Comparison of ENCODE assay signal across 11 cellular contexts in genomic region chr10:11141571-11142091, GRCh38.
DNase-seq lines count a peak whose midpoint lies in the region; ATAC-seq and TF ChIP-seq lines count a peak whose summit lies in the region.
"Had no signal": no experiment of that assay in that cellular context is flagged by ENCODE, and none has a peak within 500 bp of the region (broad histone marks: within the 10 kb centered on the region; RNA-seq: fewer than 3 reads in every experiment).

No MANE protein-coding gene starts in this region.

- H3K36me3 ChIP-seq in lower lobe of right lung (no peaks in the 10 kb centered on the region), mesenchymal stem cell (ENCODE audit: control insufficient read depth in 1 of 2, insufficient read depth in 2 of 2, low read depth in 1 of 2, low read length in 2 of 2) (no peaks in the 10 kb centered on the region), HAP-1 (replicated peaks) (no peaks in the 10 kb centered on the region), breast epithelium (no peaks in the 10 kb centered on the region)

- H2BK120ac ChIP-seq in mesenchymal stem cell (ENCODE audit: low read depth, low read length) = no peak overlapping the region

- peaks cover 2% of the 10 kb centered on the region for H3K9me3 Mint-ChIP-seq in activated CD8-positive, alpha-beta T cell treated with anti-CD3 and anti-CD28 coated beads for 36 hours

- H3K27ac ChIP-seq in lower lobe of right lung = no peak overlapping the region
- H3K27ac ChIP-seq in mesenchymal stem cell (ENCODE audit: low read length, poor library complexity, severe bottlenecking) = no peak overlapping the region
- no peak overlapping the region for H3K27ac ChIP-seq in breast epithelium
- H3K27ac ChIP-seq: foreskin keratinocyte had no signal

- H3K27ac Mint-ChIP-seq in activated CD8-positive, alpha-beta T cell treated with anti-CD3 and anti-CD28 coated beads for 36 hours = peak overlapping the region; percentile 80

- H3K4me1 Mint-ChIP-seq in activated CD8-positive, alpha-beta T cell treated with anti-CD3 and anti-CD28 coated beads for 36 hours (ENCODE audit: low read depth) = peaks cover 64% of the 10 kb centered on the region

- H3K9me3 ChIP-seq in lower lobe of right lung = no peaks in the 10 kb centered on the region
- H3K9me3 ChIP-seq in mesenchymal stem cell (ENCODE audit: control insufficient read depth, low read length) = no peaks in the 10 kb centered on the region
- H3K9me3 ChIP-seq in HAP-1 = no peaks in the 10 kb centered on the region
- no peaks in the 10 kb centered on the region for H3K9me3 ChIP-seq in breast epithelium

- TF ChIP-seq POLR2A in breast epithelium (IDR thresholded peaks at IDR 0.05) = no peak

- no peak overlapping the region for H3K9ac ChIP-seq in mesenchymal stem cell (ENCODE audit: low read length)

- H2BK15ac ChIP-seq in mesenchymal stem cell (ENCODE audit: low read depth, poor library complexity, severe bottlenecking) = no peak overlapping the region

- 54% methylated on average over 2 of the region's 3 CpGs for WGBS in mesenchymal stem cell

- no peak overlapping the region for H2BK5ac ChIP-seq in mesenchymal stem cell (ENCODE audit: low read depth, low read length, poor library complexity, severe bottlenecking)

- H3K4ac ChIP-seq in mesenchymal stem cell (ENCODE audit: low read depth in 1 of 2, low read length in 2 of 2) = no peak overlapping the region

- ATAC-seq in activated CD8-positive, alpha-beta T cell treated with anti-CD3 and anti-CD28 coated beads for 36 hours = no peak
- peak; percentile 12 to 53 for ATAC-seq in lower lobe of right lung
- ATAC-seq: foreskin keratinocyte had no signal

- CTCF ChIA-PET in activated CD8-positive, alpha-beta T cell treated with anti-CD3 and anti-CD28 coated beads for 36 hours (lab: Charles Lee) = interaction anchor here (0.6 to 1.4 kb wide), 8 partner anchors 10 to 128 kb away, joined by 3 to 4 read pairs (median 3); no protein-coding TSS in a partner anchor

- H2AFZ ChIP-seq in mesenchymal stem cell (ENCODE audit: low read depth, low read length) = no peak overlapping the region

- H3K27me3 ChIP-seq in lower lobe of right lung (ENCODE audit: low read depth) = no peaks in the 10 kb centered on the region
- no peaks in the 10 kb centered on the region for H3K27me3 ChIP-seq in mesenchymal stem cell (ENCODE audit: control insufficient read depth in 1 of 2, insufficient read depth in 1 of 2, low read length in 2 of 2)
- no peaks in the 10 kb centered on the region for H3K27me3 ChIP-seq in HAP-1 (ENCODE audit: low read depth)
- H3K27me3 ChIP-seq in breast epithelium = no peaks in the 10 kb centered on the region
- H3K27me3 ChIP-seq: foreskin keratinocyte had no signal

- H3K4me3 ChIP-seq in lower lobe of right lung (no peak overlapping the region), mesenchymal stem cell (ENCODE audit: insufficient read depth in 1 of 2, low read depth in 1 of 2, low read length in 2 of 2) (no peak overlapping the region), HAP-1 (no peak overlapping the region), breast epithelium (no peak overlapping the region)

- H3K27me3 Mint-ChIP-seq in activated CD8-positive, alpha-beta T cell treated with anti-CD3 and anti-CD28 coated beads for 36 hours = no peaks in the 10 kb centered on the region

- POLR2A ChIA-PET in activated CD8-positive, alpha-beta T cell treated with anti-CD3 and anti-CD28 coated beads for 36 hours (lab: Charles Lee) = interaction anchor here (0.7 kb wide), 1 partner anchor 24 kb away, joined by 5 read pairs; no protein-coding TSS in a partner anchor

- H3K4me1 ChIP-seq in lower lobe of right lung (peaks cover 22% of the 10 kb centered on the region), mesenchymal stem cell (ENCODE audit: control insufficient read depth, insufficient read depth, low read depth, low read length) (peaks cover 2% of the 10 kb centered on the region), HAP-1 (peaks cover 15% of the 10 kb centered on the region), breast epithelium (no peaks in the 10 kb centered on the region)
- H3K4me1 ChIP-seq: foreskin keratinocyte had no signal

- H2BK12ac ChIP-seq in mesenchymal stem cell (ENCODE audit: low read length in 2 of 2) = no peak overlapping the region

- no peak overlapping the region for H3K4me3 Mint-ChIP-seq in activated CD8-positive, alpha-beta T cell treated with anti-CD3 and anti-CD28 coated beads for 36 hours

- no peak for TF ChIP-seq CTCF in activated CD8-positive, alpha-beta T cell treated with anti-CD3 and anti-CD28 coated beads for 36 hours (IDR thresholded peaks at IDR 0.05)
- TF ChIP-seq CTCF in lower lobe of right lung (IDR thresholded peaks at IDR 0.05) (no peak), breast epithelium (IDR thresholded peaks at IDR 0.05) (no peak)

- intact Hi-C loops in activated CD8-positive, alpha-beta T cell treated with anti-CD3 and anti-CD28 coated beads for 36 hours (cut with micrococcal nuclease) = no loop called here
- intact Hi-C loops in lower lobe of right lung (cut with DNase I) = no loop called here
- intact Hi-C loops in breast epithelium (cut with DNase I; ENCODE audit: low total_unique reads) = no loop called here

- no peak overlapping the region for H4K8ac ChIP-seq in mesenchymal stem cell (ENCODE audit: low read length)

- in situ Hi-C loops in KBM-7 (cut with MboI; ENCODE audit: low pct_unique_long_range_greater_than_20kb, low sequenced_read_pairs) = no loop called here
- in situ Hi-C loops in HAP-1 (cut with MboI; ENCODE audit: low sequenced_read_pairs) = no loop called here

- H3K4me2 ChIP-seq in mesenchymal stem cell (ENCODE audit: low read length, poor library complexity, severe bottlenecking) = no peak overlapping the region

- no peak overlapping the region for H3K18ac ChIP-seq in mesenchymal stem cell (ENCODE audit: low read depth in 1 of 2, low read length in 2 of 2)

- no peaks in the 10 kb centered on the region for H3K36me3 Mint-ChIP-seq in activated CD8-positive, alpha-beta T cell treated with anti-CD3 and anti-CD28 coated beads for 36 hours (ENCODE audit: low read depth)

- peaks cover 26% of the 10 kb centered on the region for H3K79me1 ChIP-seq in mesenchymal stem cell (replicated peaks; ENCODE audit: low read length, poor library complexity, severe bottlenecking)

- DNase-seq in CMK (ENCODE audit: low read depth) = peak; percentile 84
- DNase-seq in KBM-7 = peak; percentile 97
- DNase-seq in activated CD8-positive, alpha-beta T cell treated with anti-CD3 and anti-CD28 coated beads for 36 hours = no peak
- DNase-seq in lower lobe of right lung = no peak
- DNase-seq in mesenchymal stem cell = no peak
- no peak for DNase-seq in HAP-1 (ENCODE audit: low spot score in 2 of 2)
- DNase-seq in retina = no peak
- DNase-seq in breast epithelium (ENCODE audit: low spot score in 2 of 2) = no peak
- DNase-seq: foreskin keratinocyte, HCEC 1CT, T-helper 9 cell had no signal

- no peak overlapping the region for H3K14ac ChIP-seq in mesenchymal stem cell (ENCODE audit: low read length in 2 of 2)

- no peak overlapping the region for H3K23ac ChIP-seq in mesenchymal stem cell (ENCODE audit: low read length in 2 of 2)

- no peak overlapping the region for H4K91ac ChIP-seq in mesenchymal stem cell (ENCODE audit: low read length)

- H2AK5ac ChIP-seq in mesenchymal stem cell (ENCODE audit: low read length, severe bottlenecking) = no peak overlapping the region

Comparison
In these comparisons a context has a peak if more than half of its experiments do, and no peak if none do; other contexts are left out.
1. DNase-seq: peak in CMK (single experiment) and KBM-7 (single experiment); none in activated CD8-positive, alpha-beta T cell treated with anti-CD3 and anti-CD28 coated beads for 36 hours (single experiment), lower lobe of right lung (single experiment), mesenchymal stem cell (single experiment), HAP-1 (0 of 2), retina (single experiment) and breast epithelium (0 of 2).